ENCODE assay signal across 8 cellular contexts in genomic region chr2:235595420-235596010, GRCh38.
A peak's percentile ranks its signal among the peaks of the same experiment; 100 is the strongest.
DNase-seq lines count a peak whose midpoint lies in the region; ATAC-seq and TF ChIP-seq lines count a peak whose summit lies in the region.

No MANE protein-coding gene starts in this region.

- H3K36me3 ChIP-seq in HAP-1 (replicated peaks) = no peaks in the 10 kb centered on the region

- H3K9me3 ChIP-seq in HAP-1 = no peaks in the 10 kb centered on the region

- peaks cover 3% of the 10 kb centered on the region for H3K4me1 Mint-ChIP-seq in progenitor cell of endocrine pancreas (ENCODE audit: low read depth)
- no peaks in the 10 kb centered on the region for H3K4me1 Mint-ChIP-seq in T-helper 2 cell treated with Interferon-gamma antibody and Interleukin-4, amounts not matched to agents 5 μg/mL and 100 μg/mL, for 36 hours (ENCODE audit: low read depth)

- no peaks in the 10 kb centered on the region for H3K27me3 ChIP-seq in HAP-1 (ENCODE audit: low read depth)

- H3K27me3 Mint-ChIP-seq in progenitor cell of endocrine pancreas = no peaks in the 10 kb centered on the region
- H3K27me3 Mint-ChIP-seq in T-helper 2 cell treated with Interferon-gamma antibody and Interleukin-4, amounts not matched to agents 5 μg/mL and 100 μg/mL, for 36 hours (ENCODE audit: low read depth) = peaks cover 2% of the 10 kb centered on the region

- no peak overlapping the region for H3K4me3 ChIP-seq in HAP-1

- DNase-seq in Caki2 (ENCODE audit: low read depth) (peak; percentile 34), HAP-1 (ENCODE audit: low spot score in 2 of 2) (peak; percentile 51 to 77), NCI-H774 (lab: John Stamatoyannopoulos, UW) (peak; percentile 43), glomerular endothelial cell (ENCODE audit: extremely low read depth, low read depth, low spot score) (peak; percentile 52), progenitor cell of endocrine pancreas (ENCODE audit: low spot score, unreplicated experiment) (peak; percentile 51)
- DNase-seq in activated effector memory CD4-positive, alpha-beta T cell treated with anti-CD3 and anti-CD28 coated beads, Interleukin-2, amount 50 U/mL, for 16 hours = peak; percentile 69
- no peak for DNase-seq in T-helper 2 cell treated with Interferon-gamma antibody and Interleukin-4, amounts not matched to agents 5 μg/mL and 100 μg/mL, for 36 hours (ENCODE audit: low spot score)

- in situ Hi-C loops in Caki2 (cut with HindIII; ENCODE audit: low pct_unique_long_range_greater_than_20kb, low sequenced_read_pairs) = no loop called here
- in situ Hi-C loops in HAP-1 (cut with MboI; ENCODE audit: low sequenced_read_pairs) = no loop called here

- no peaks in the 10 kb centered on the region for H3K4me1 ChIP-seq in HAP-1

- ATAC-seq in activated CD4-positive, CD25-positive, alpha-beta regulatory T cell treated with anti-CD3 and anti-CD28 coated beads, Interleukin-2, amount 50 U/mL, for 24 hours = no peak

- H3K4me3 Mint-ChIP-seq in progenitor cell of endocrine pancreas (ENCODE audit: low read depth) = no peak overlapping the region
- H3K4me3 Mint-ChIP-seq in T-helper 2 cell treated with Interferon-gamma antibody and Interleukin-4, amounts not matched to agents 5 μg/mL and 100 μg/mL, for 36 hours = no peak overlapping the region

- TF ChIP-seq CTCF in progenitor cell of endocrine pancreas (IDR thresholded peaks at IDR 0.05; ENCODE audit: unreplicated experiment) = peak; percentile 84

- H3K9me3 Mint-ChIP-seq in progenitor cell of endocrine pancreas (ENCODE audit: low read depth) = no peaks in the 10 kb centered on the region
- H3K9me3 Mint-ChIP-seq in T-helper 2 cell treated with Interferon-gamma antibody and Interleukin-4, amounts not matched to agents 5 μg/mL and 100 μg/mL, for 36 hours = no peaks in the 10 kb centered on the region

- no peak overlapping the region for H3K27ac Mint-ChIP-seq in progenitor cell of endocrine pancreas
- H3K27ac Mint-ChIP-seq in T-helper 2 cell treated with Interferon-gamma antibody and Interleukin-4, amounts not matched to agents 5 μg/mL and 100 μg/mL, for 36 hours = no peak overlapping the region

- peaks cover 4% of the 10 kb centered on the region for H3K36me3 Mint-ChIP-seq in progenitor cell of endocrine pancreas (ENCODE audit: insufficient read depth)
- H3K36me3 Mint-ChIP-seq in T-helper 2 cell treated with Interferon-gamma antibody and Interleukin-4, amounts not matched to agents 5 μg/mL and 100 μg/mL, for 36 hours (ENCODE audit: low read depth) = no peaks in the 10 kb centered on the region
